ENCODE assay signal across 30 cellular contexts in the genomic region with DNA sequence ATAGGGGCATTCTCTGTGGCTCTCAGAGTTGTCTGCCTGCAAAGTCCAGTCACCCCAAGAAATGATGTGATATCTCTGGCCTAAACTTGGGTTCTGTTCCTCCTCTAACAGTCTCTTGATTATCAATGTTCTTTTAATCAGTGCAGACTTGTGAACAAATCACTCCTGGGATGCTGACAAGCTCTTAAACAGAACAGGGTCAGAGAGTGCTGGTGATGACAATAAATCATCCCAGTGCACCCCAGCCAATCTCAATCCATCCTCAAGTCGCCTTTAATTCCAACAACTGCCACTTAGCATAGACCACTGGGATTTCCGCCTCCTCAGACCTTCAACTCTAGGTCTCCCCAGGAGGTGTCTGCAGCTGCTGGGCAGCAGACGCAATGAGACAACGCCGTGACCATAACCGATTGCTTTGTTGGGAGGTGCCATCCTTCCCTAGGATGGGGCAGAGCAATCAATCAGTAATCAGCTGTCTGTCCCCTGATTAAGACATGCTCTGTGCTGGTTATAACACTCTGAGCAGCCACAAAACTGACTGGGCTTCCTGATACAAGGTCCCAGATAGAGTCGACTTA.
"Had no signal": no experiment of that assay in that cellular context is flagged by ENCODE, and none has a peak within 500 bp of the region (broad histone marks: within the 10 kb centered on the region; RNA-seq: fewer than 3 reads in every experiment).

No MANE protein-coding gene starts in this region.

- H3K27ac Mint-ChIP-seq: activated CD4-positive, alpha-beta T cell treated with anti-CD3 and anti-CD28 coated beads, Interleukin-2, amount 10 ng/mL, durations not matched to agents 24 days and 14 days; activated CD8-positive, alpha-beta T cell treated with anti-CD3 and anti-CD28 coated beads for 36 hours; activated naive CD4-positive, alpha-beta T cell treated with anti-CD3 and anti-CD28 coated beads, Interleukin-2, amount 50 U/mL, for 24 hours; activated T-cell treated with anti-CD3 and anti-CD28 coated beads, Interleukin-2, amount 50 U/mL, for 24 hours; activated T-helper 2 cell treated with anti-CD3 and anti-CD28 coated beads, Interferon-gamma antibody, Interleukin-2, Interleukin-4, amounts not matched to agents 10 μg/mL and 5 μg/mL and 100 μg/mL, durations not matched to agents 14 hours and 24 hours and 36 hours; T-cell had no signal

- H3K36me3 ChIP-seq: adrenal gland, breast epithelium had no signal

- H3K9me3 ChIP-seq: adrenal gland, body of pancreas, breast epithelium had no signal

- H3K4me1 Mint-ChIP-seq: activated CD4-positive, alpha-beta T cell treated with anti-CD3 and anti-CD28 coated beads, Interleukin-2, amount 10 ng/mL, durations not matched to agents 24 days and 14 days; activated naive CD4-positive, alpha-beta T cell treated with anti-CD3 and anti-CD28 coated beads, Interleukin-2, amount 50 U/mL, for 24 hours; T-cell had no signal

- H3K27ac ChIP-seq: adrenal gland, body of pancreas, breast epithelium, VCaP had no signal

- H3K4me3 Mint-ChIP-seq: activated CD4-positive, alpha-beta T cell treated with anti-CD3 and anti-CD28 coated beads, Interleukin-2, amount 10 ng/mL, durations not matched to agents 24 days and 14 days; activated CD8-positive, alpha-beta T cell treated with anti-CD3 and anti-CD28 coated beads for 36 hours; activated naive CD4-positive, alpha-beta T cell treated with anti-CD3 and anti-CD28 coated beads, Interleukin-2, amount 50 U/mL, for 24 hours; activated T-cell treated with anti-CD3 and anti-CD28 coated beads, Interleukin-2, amount 50 U/mL, for 24 hours; T-cell had no signal

- DNase-seq: activated CD4-positive, alpha-beta T cell treated with anti-CD3 and anti-CD28 coated beads, Interleukin-2, amount 10 ng/mL, durations not matched to agents 24 days and 14 days; activated CD4-positive, alpha-beta T cell treated with anti-CD3 and anti-CD28 coated beads, Interleukin-2, amount 50 U/mL, for 4 hours; activated CD8-positive, alpha-beta T cell treated with anti-CD3 and anti-CD28 coated beads for 36 hours; activated gamma-delta T cell; activated naive CD4-positive, alpha-beta T cell treated with Interleukin-2 at 50 U/mL for 16 hours; activated T-cell treated with anti-CD3 and anti-CD28 coated beads, Interleukin-2, amount 50 U/mL, for 24 hours; adrenal gland; body of pancreas; caudate nucleus; cerebellar nuclear complex; NCI-H1092 treated with DMSO at 0.1 percent for 48 hours; NCI-H146; NCI-H187; NCI-H2029 treated with DMSO at 0.1 percent for 48 hours; NCI-H2107; NCI-H2171; NCI-H226; NCI-H446 treated with DMSO at 0.1 percent for 48 hours; NCI-H524; SIG-M5; T-cell; T-helper 2 cell; T-helper 9 cell had no signal

- H3K27me3 Mint-ChIP-seq: activated T-cell treated with anti-CD3 and anti-CD28 coated beads, Interleukin-2, amount 50 U/mL, for 24 hours had no signal

- H3K4me1 ChIP-seq: adrenal gland, breast epithelium had no signal

- H3K27me3 ChIP-seq: adrenal gland, body of pancreas, breast epithelium had no signal

- H3K36me3 Mint-ChIP-seq: T-cell had no signal

- ATAC-seq: activated CD8-positive, alpha-beta T cell treated with anti-CD3 and anti-CD28 coated beads for 36 hours; body of pancreas; K562; Panc1; SK-N-SH treated with all-trans-retinoic acid at 6 μM for 48 hours; T-cell had no signal

- H3K4me3 ChIP-seq: adrenal gland, body of pancreas, breast epithelium, K562 had no signal

- H3K9me3 Mint-ChIP-seq: activated CD4-positive, alpha-beta T cell treated with anti-CD3 and anti-CD28 coated beads, Interleukin-2, amount 10 ng/mL, durations not matched to agents 24 days and 14 days; activated CD8-positive, alpha-beta T cell treated with anti-CD3 and anti-CD28 coated beads for 36 hours; activated naive CD4-positive, alpha-beta T cell treated with anti-CD3 and anti-CD28 coated beads, Interleukin-2, amount 50 U/mL, for 24 hours; activated T-cell treated with anti-CD3 and anti-CD28 coated beads, Interleukin-2, amount 50 U/mL, for 24 hours; activated T-helper 2 cell treated with anti-CD3 and anti-CD28 coated beads, Interferon-gamma antibody, Interleukin-2, Interleukin-4, amounts not matched to agents 10 μg/mL and 5 μg/mL and 100 μg/mL, durations not matched to agents 14 hours and 24 hours and 36 hours; T-cell had no signal
